ENCODE assay signal across 8 cellular contexts in genomic region chr19:37779139-37780035, GRCh38. TPM values are rescaled to one million over a fixed set of nuclear protein-coding genes. Genes with fewer than 3 reads are reported as not detected.
DNase-seq lines count a peak whose midpoint lies in the region; ATAC-seq and TF ChIP-seq lines count a peak whose summit lies in the region.

TSS of gene ZNF573 (minus strand) at chr19:37779586. CDS start at chr19:37773729, 5,857 bp downstream.

- peak within 1 kb of the TSS; percentile 63 for H3K4me3 ChIP-seq in GM12865 (ENCODE audit: low read depth, low read length)
- H3K4me3 ChIP-seq in upper lobe of left lung = peak within 1 kb of the TSS; percentile 45 to 88 (median 68)

- H3K4me1 ChIP-seq in upper lobe of left lung = peaks cover 4 to 19% (median 9%) of the 10 kb centered on the region in 4 donors

- no peaks in the 10 kb centered on the region for H3K27me3 ChIP-seq in upper lobe of left lung

- peaks cover 0 to 10% (median 4%) of the 10 kb centered on the region in 4 donors for H3K9me3 ChIP-seq in upper lobe of left lung

- intact Hi-C loops in left cardiac atrium (cut with DNase I) = no loop called here
- intact Hi-C loops in posterior cingulate gyrus (cut with DNase I) = loop anchor here (1.0 to 5.0 kb wide), 4 partner anchors 37 to 312 kb away; partner anchors contain the start of genes ZFP30, ZNF569 and ZNF570

- WGBS in upper lobe of left lung, 2 donors = 0 to 3% methylated on average over 29 to 42 of the region's 46 CpGs

- H3K36me3 ChIP-seq in upper lobe of left lung = no peaks in the 10 kb centered on the region

- TF ChIP-seq CTCF in GM12865 (IDR thresholded peaks at IDR 0.05; ENCODE audit: insufficient read depth, low read depth, low read length, missing control alignments) (no peak), upper lobe of left lung (IDR thresholded peaks at IDR 0.05) (peak in 1 of 6 experiments; percentile 29)

- peak; percentile 84 for DNase-seq in GM12865 (ENCODE audit: low read depth)
- DNase-seq in NCI-H1436 treated with DMSO at 0.1 percent for 48 hours (lab: John Stamatoyannopoulos, UW) = peak; percentile 60
- DNase-seq in T follicular helper cell (ENCODE audit: low read depth) = peak; percentile 90
- DNase-seq in amniotic epithelial cell (ENCODE audit: low read depth) = peak; percentile 91
- DNase-seq in left cardiac atrium = peak; percentile 88
- peak; percentile 76 to 97 (median 88) for DNase-seq in posterior cingulate gyrus
- peak; percentile 83 to 87 for DNase-seq in upper lobe of left lung

- TF ChIP-seq EP300 in upper lobe of left lung (IDR thresholded peaks at IDR 0.05) = no peak

- peak within 1 kb of the TSS; percentile 78 to 88 (median 80) for H3K27ac ChIP-seq in upper lobe of left lung

- ATAC-seq in HG02763 (IDR thresholded peaks at IDR 0.05; ENCODE audit: unreplicated experiment) (peak; percentile 83), left cardiac atrium (peak; percentile 98 to 99), upper lobe of left lung (ENCODE audit: low FRiP score in 2 of 2) (peak; percentile 94 to 99)

- peak in 1 of 4 donors; percentile 65 for TF ChIP-seq POLR2A in upper lobe of left lung (IDR thresholded peaks at IDR 0.05)

RNA-seq across cellular contexts. Expression of gene ZNF573, which starts in this region (rescaled TPM):
- total RNA-seq in left cardiac atrium (10 to 100 TPM in 1 of 2 donors, 1 to 10 TPM in 1; 9.7 to 11.0 TPM), upper lobe of left lung (10 to 100 TPM in 2 of 6 donors, 1 to 10 TPM in 4; 5.2 to 17.8 (median 8.5) TPM)

Comparison
In these comparisons a context has a peak if more than half of its experiments do, and no peak if none do; other contexts are left out.
1. Peak in every context shown above with its lines: DNase-seq, ATAC-seq, H3K4me3 ChIP-seq and H3K27ac ChIP-seq.